ENCODE assay signal across 9 cellular contexts in genomic region chrX:41705680-41706374, GRCh38. TPM values are rescaled to one million over a fixed set of nuclear protein-coding genes. Genes with fewer than 3 reads are reported as not detected.
DNase-seq lines count a peak whose midpoint lies in the region; ATAC-seq and TF ChIP-seq lines count a peak whose summit lies in the region.
"Had no signal": no experiment of that assay in that cellular context is flagged by ENCODE, and none has a peak within 500 bp of the region (broad histone marks: within the 10 kb centered on the region; RNA-seq: fewer than 3 reads in every experiment).

No MANE protein-coding gene starts in this region.

- peak overlapping the region; percentile 57 for H3K27ac Mint-ChIP-seq in endothelial cell (ENCODE audit: unreplicated experiment)

- no peaks in the 10 kb centered on the region for H3K9me3 Mint-ChIP-seq in endothelial cell (ENCODE audit: unreplicated experiment)

- H3K4me1 ChIP-seq in colonic mucosa = no peaks in the 10 kb centered on the region
- H3K4me1 ChIP-seq: parathyroid adenoma had no signal

- no peaks in the 10 kb centered on the region for H3K27me3 Mint-ChIP-seq in endothelial cell (ENCODE audit: unreplicated experiment)

- intact Hi-C loops in left colon (cut with DNase I, micrococcal nuclease) (no loop called here), colonic mucosa (cut with DNase I) (no loop called here)

- H3K4me3 ChIP-seq in GM06990 (replicated peaks; ENCODE audit: low read depth, low read length) (no peak overlapping the region), colonic mucosa (no peak overlapping the region)

- H3K36me3 ChIP-seq in GM06990 (ENCODE audit: control insufficient read depth, insufficient read depth, low read length) (no peaks in the 10 kb centered on the region), colonic mucosa (no peaks in the 10 kb centered on the region)

- H3K4me1 Mint-ChIP-seq in endothelial cell (ENCODE audit: unreplicated experiment) = peaks cover 21% of the 10 kb centered on the region

- H3K27me3 ChIP-seq in GM06990 (replicated peaks; ENCODE audit: control insufficient read depth, insufficient read depth, low read length) = no peaks in the 10 kb centered on the region; the same call in 1 of the 2 replicates
- no peaks in the 10 kb centered on the region for H3K27me3 ChIP-seq in colonic mucosa

- no peaks in the 10 kb centered on the region for H3K9me3 ChIP-seq in colonic mucosa

- ATAC-seq in HG03565 (IDR thresholded peaks at IDR 0.05; ENCODE audit: unreplicated experiment) = peak; percentile 80
- ATAC-seq in left colon = no peak

- no peak overlapping the region for H3K27ac ChIP-seq in colonic mucosa
- H3K27ac ChIP-seq: parathyroid adenoma had no signal

- TF ChIP-seq CTCF in GM06990 (IDR thresholded peaks at IDR 0.05; ENCODE audit: insufficient read depth, low read length, poor library complexity, severe bottlenecking) = no peak
- TF ChIP-seq CTCF in GM20000 (IDR thresholded peaks at IDR 0.05; ENCODE audit: extremely low read depth, missing control alignments) = no peak
- TF ChIP-seq CTCF in endothelial cell (IDR thresholded peaks at IDR 0.05; ENCODE audit: unreplicated experiment) = no peak
- no peak for TF ChIP-seq CTCF in colonic mucosa (IDR thresholded peaks at IDR 0.05)

- peaks cover 6% of the 10 kb centered on the region for H3K36me3 Mint-ChIP-seq in endothelial cell (ENCODE audit: low read depth, unreplicated experiment)

- DNase-seq in GM06990 (ENCODE audit: extremely low read depth, insufficient read length) (peak; percentile 37), GM20000 (ENCODE audit: low spot score) (peak; percentile 7), endothelial cell (ENCODE audit: low spot score) (no peak), left colon (no peak), NCI-H1092 (lab: John Stamatoyannopoulos, UW) (no peak), colonic mucosa (no peak)
- no peak for DNase-seq in central memory CD4-positive, alpha-beta T cell

- H3K4me3 Mint-ChIP-seq in endothelial cell (ENCODE audit: unreplicated experiment) = no peak overlapping the region

- no peak overlapping the region for H3K9ac ChIP-seq in colonic mucosa (ENCODE audit: low read depth in 2 of 2, low read length in 2 of 2)
- H3K9ac ChIP-seq: parathyroid adenoma had no signal

RNA-seq across cellular contexts. Expression of gene GPR34, which starts 17.1 kb away (rescaled TPM):
- not detected for total RNA-seq in endothelial cell (ENCODE audit: unreplicated experiment)
- 1 to 10 TPM; 2.2 to 7.2 TPM for total RNA-seq in left colon
- total RNA-seq in colonic mucosa = 1 to 10 TPM; 2.3 to 4.7 TPM

RNA-seq across cellular contexts. Expression of gene GPR82, which starts 18.2 kb away (rescaled TPM):
- total RNA-seq in endothelial cell (ENCODE audit: unreplicated experiment) (not detected), left colon (under 1 TPM; 0.31 to 0.56 TPM), colonic mucosa (under 1 TPM; 0.20 to 0.56 TPM)

Comparison
In these comparisons a context has a peak if more than half of its experiments do, and no peak if none do; other contexts are left out.
1. DNase-seq: peak in GM06990 (single experiment) and GM20000 (single experiment); none in endothelial cell (single experiment), left colon (0 of 2), NCI-H1092 (single experiment), central memory CD4-positive, alpha-beta T cell (single experiment) and colonic mucosa (single experiment).